In the genomic region with DNA sequence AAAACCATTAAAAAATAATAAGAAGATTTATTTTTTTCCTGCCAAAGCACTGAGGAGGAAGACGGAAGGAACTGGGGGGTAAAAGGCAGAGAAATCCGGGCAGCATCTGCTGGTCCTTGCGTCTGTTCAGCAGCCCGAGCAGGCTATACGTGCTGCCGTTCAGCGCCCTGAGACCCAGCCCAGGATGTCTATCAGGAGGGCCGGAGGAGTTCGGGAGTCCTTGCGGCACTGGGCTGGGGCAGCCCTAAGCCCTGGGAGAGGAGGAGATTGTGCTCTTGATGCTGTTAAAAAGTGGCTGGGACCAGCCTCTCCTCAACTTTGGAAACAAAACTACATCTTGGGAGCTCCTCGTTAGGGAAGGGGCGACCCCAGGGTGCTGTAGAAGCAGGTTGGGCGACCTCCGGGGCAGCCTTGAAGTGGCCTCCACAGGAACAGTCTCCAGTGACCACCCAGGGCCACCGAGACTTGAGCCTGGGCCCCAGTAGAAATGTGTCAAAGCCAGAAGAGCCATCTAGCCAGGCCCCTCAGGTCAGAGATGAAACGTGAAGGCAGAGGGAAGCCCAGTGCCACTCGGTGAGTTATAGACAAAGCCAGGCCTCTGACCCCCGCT, we compare ENCODE assay signal across 1 cellular context.
TF ChIP-seq lines count a peak whose summit lies in the region.

No MANE protein-coding gene starts in this region.

TF ChIP-seq in IMR-90, 13 proteins besides CTCF, POLR2A, EP300 and RAD21:
- TF ChIP-seq CEBPB (IDR thresholded peaks at IDR 0.05; ENCODE audit: low read depth, low read length), result no peak
- TF ChIP-seq MAFK (IDR thresholded peaks at IDR 0.05; ENCODE audit: low read depth, low read length), result no peak
- TF ChIP-seq RFX5 (IDR thresholded peaks at IDR 0.05; ENCODE audit: low read depth, low read length), result no peak
- no peak for TF ChIP-seq USF2 (IDR thresholded peaks at IDR 0.05; ENCODE audit: low read depth, low read length)
- TF ChIP-seq CHD1 (IDR thresholded peaks at IDR 0.05; ENCODE audit: low read depth, low read length), result no peak
